Comparison of ENCODE assay signal across 1 cellular context in the genomic region with DNA sequence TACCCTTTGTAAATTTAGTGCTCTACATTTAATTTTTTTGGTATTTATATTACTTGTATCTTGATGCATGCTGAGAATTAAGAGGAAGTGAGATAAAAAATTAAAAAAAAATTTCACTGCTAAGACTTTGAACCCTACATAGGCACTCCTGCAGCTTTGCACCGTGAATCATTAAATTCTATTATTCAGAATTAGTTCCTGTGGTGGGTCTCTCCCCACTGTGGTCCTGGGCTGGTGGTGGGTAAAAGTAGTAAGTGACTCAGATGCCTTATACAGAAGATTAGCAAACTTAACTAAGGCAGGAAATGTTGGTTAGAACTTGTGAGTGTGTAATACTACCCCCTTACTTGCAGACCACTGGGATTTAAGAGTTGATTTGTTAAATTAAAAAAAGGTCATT.
TF ChIP-seq lines count a peak whose summit lies in the region.

No MANE protein-coding gene starts in this region.

TF ChIP-seq in GM12878, 131 proteins besides CTCF, POLR2A, EP300 and RAD21 (continued from another document):
- TF ChIP-seq, protein P1, sequence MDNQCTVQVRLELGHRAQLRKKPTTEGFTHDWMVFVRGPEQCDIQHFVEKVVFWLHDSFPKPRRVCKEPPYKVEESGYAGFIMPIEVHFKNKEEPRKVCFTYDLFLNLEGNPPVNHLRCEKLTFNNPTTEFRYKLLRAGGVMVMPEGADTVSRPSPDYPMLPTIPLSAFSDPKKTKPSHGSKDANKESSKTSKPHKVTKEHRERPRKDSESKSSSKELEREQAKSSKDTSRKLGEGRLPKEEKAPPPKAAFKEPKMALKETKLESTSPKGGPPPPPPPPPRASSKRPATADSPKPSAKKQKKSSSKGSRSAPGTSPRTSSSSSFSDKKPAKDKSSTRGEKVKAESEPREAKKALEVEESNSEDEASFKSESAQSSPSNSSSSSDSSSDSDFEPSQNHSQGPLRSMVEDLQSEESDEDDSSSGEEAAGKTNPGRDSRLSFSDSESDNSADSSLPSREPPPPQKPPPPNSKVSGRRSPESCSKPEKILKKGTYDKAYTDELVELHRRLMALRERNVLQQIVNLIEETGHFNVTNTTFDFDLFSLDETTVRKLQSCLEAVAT (IDR thresholded peaks at IDR 0.05) = no peak
- TF ChIP-seq IKZF2 (IDR thresholded peaks at IDR 0.05) (peak; percentile 60 to 64; a peak in 3 of 4 replicates), KAT2A (conservative IDR thresholded peaks at IDR 0.05; ENCODE audit: control insufficient read depth, low read depth, low read length) (no peak), GATAD2B (conservative IDR thresholded peaks at IDR 0.05; ENCODE audit: low read depth) (peak; percentile 42; the same call in 1 of the 2 replicates), ETV6 (conservative IDR thresholded peaks at IDR 0.05 in 1 of 2, IDR thresholded peaks at IDR 0.05 in 1 of 2; ENCODE audit: borderline replicate concordance in 1 of 2, low read depth in 1 of 2) (no peak), BACH1 (IDR thresholded peaks at IDR 0.05; ENCODE audit: borderline replicate concordance) (peak; percentile 28; the same call in 1 of the 2 replicates), NR2C1 (IDR thresholded peaks at IDR 0.05) (0 out of 2 replicates have a peak, but pooled peaks have one; percentile 22), MEF2A (IDR thresholded peaks at IDR 0.05; ENCODE audit: insufficient read depth, low read depth, low read length) (peak; percentile 76), BHLHE40 (IDR thresholded peaks at IDR 0.05; ENCODE audit: borderline replicate concordance in 1 of 2, low read depth in 2 of 2, low read length in 1 of 2) (peak in 1 of 2 experiments; percentile 41; a peak in 1 of 4 replicates), ZNF384 (IDR thresholded peaks at IDR 0.05; ENCODE audit: borderline replicate concordance, low read depth, low read length) (peak; percentile 88)
- TF ChIP-seq, protein P2, sequence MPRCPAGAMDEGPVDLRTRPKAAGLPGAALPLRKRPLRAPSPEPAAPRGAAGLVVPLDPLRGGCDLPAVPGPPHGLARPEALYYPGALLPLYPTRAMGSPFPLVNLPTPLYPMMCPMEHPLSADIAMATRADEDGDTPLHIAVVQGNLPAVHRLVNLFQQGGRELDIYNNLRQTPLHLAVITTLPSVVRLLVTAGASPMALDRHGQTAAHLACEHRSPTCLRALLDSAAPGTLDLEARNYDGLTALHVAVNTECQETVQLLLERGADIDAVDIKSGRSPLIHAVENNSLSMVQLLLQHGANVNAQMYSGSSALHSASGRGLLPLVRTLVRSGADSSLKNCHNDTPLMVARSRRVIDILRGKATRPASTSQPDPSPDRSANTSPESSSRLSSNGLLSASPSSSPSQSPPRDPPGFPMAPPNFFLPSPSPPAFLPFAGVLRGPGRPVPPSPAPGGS (IDR thresholded peaks at IDR 0.05; ENCODE audit: borderline replicate concordance, insufficient read depth, low read depth, low read length, poor library complexity, severe bottlenecking) = peak; percentile 28
TF ChIP-seq in GM12878: peak in this region for 21.
